Comparison of ENCODE assay signal across 8 cellular contexts in genomic region chr1:225882699-225883615, GRCh38. TPM values are rescaled to one million over a fixed set of nuclear protein-coding genes. Genes with fewer than 3 reads are reported as not detected.
DNase-seq lines count a peak whose midpoint lies in the region; ATAC-seq and TF ChIP-seq lines count a peak whose summit lies in the region.

No MANE protein-coding gene starts in this region.

- H3K4me3 ChIP-seq in BLaER1 treated with 17β-estradiol and CSF1 and Interleukin-3, amounts not matched to agents 10 nM and 100 nM, result peak overlapping the region; percentile 89 to 100 (median 98)
- peak overlapping the region; percentile 61 for H3K4me3 ChIP-seq in SU-DHL-6 (ENCODE audit: insufficient read depth, low read length, poor library complexity, severe bottlenecking)
- H3K4me3 ChIP-seq in coronary artery, result peak overlapping the region; percentile 96

- H3K4me2 ChIP-seq in BLaER1 treated with 17β-estradiol and CSF1 and Interleukin-3, amounts not matched to agents 10 nM and 100 nM, result peak overlapping the region; percentile 95 to 100 (median 99)
- H3K4me2 ChIP-seq in SU-DHL-6 (ENCODE audit: low read depth, low read length, poor library complexity, severe bottlenecking), result peak overlapping the region; percentile 77

- peak overlapping the region; percentile 81 to 97 (median 90); a peak in 21 of 22 replicates for H3K27ac ChIP-seq in BLaER1 treated with 17β-estradiol and CSF1 and Interleukin-3, amounts not matched to agents 10 nM and 100 nM
- H3K27ac ChIP-seq in SU-DHL-6 (ENCODE audit: low read depth, low read length) (no peak overlapping the region), coronary artery (peak overlapping the region; percentile 86 to 93)

- H3K36me3 ChIP-seq in BLaER1 treated with 17β-estradiol and CSF1 and Interleukin-3, amounts not matched to agents 10 nM and 100 nM, result peaks cover 0 to 5% (median 0%) of the 10 kb centered on the region in 11 experiments; a peak in 1 of 22 replicates
- H3K36me3 ChIP-seq in SU-DHL-6 (ENCODE audit: low read length), result no peaks in the 10 kb centered on the region

- peaks cover 7 to 37% (median 28%) of the 10 kb centered on the region in 11 experiments for H3K27me3 ChIP-seq in BLaER1 treated with 17β-estradiol and CSF1 and Interleukin-3, amounts not matched to agents 10 nM and 100 nM
- no peaks in the 10 kb centered on the region for H3K27me3 ChIP-seq in SU-DHL-6 (ENCODE audit: low read length)

- peaks cover 0 to 36% (median 21%) of the 10 kb centered on the region in 11 experiments; a peak in 14 of 22 replicates for H4K20me1 ChIP-seq in BLaER1 treated with 17β-estradiol and CSF1 and Interleukin-3, amounts not matched to agents 10 nM and 100 nM
- H4K20me1 ChIP-seq in SU-DHL-6 (ENCODE audit: low read depth, low read length), result no peaks in the 10 kb centered on the region

- H3K4me1 ChIP-seq in BLaER1 treated with 17β-estradiol and CSF1 and Interleukin-3, amounts not matched to agents 10 nM and 100 nM, result peaks cover 42 to 51% (median 46%) of the 10 kb centered on the region in 10 experiments

- peak overlapping the region; percentile 86 to 96 (median 91) for H3K9ac ChIP-seq in BLaER1 treated with 17β-estradiol and CSF1 and Interleukin-3, amounts not matched to agents 10 nM and 100 nM
- peak overlapping the region; percentile 61 for H3K9ac ChIP-seq in SU-DHL-6 (ENCODE audit: low read length)

- no peak for DNase-seq in coronary artery (ENCODE audit: low spot score)
- DNase-seq in left lobe of liver (ENCODE audit: low spot score), result peak; percentile 83
- DNase-seq in stimulated activated CD4-positive, alpha-beta T cell treated with anti-CD3 and anti-CD28 coated beads, Interleukin-4, amount 100 ng/mL, for 4 hours, result peak; percentile 32 to 48
- DNase-seq in NCI-H2081 treated with DMSO at 0.1 percent for 48 hours (lab: John Stamatoyannopoulos, UW), result no peak

- TF ChIP-seq CTCF in SU-DHL-6 (IDR thresholded peaks at IDR 0.05; ENCODE audit: insufficient read depth, low read length, poor library complexity, severe bottlenecking) (no peak), coronary artery (IDR thresholded peaks at IDR 0.05) (no peak)

- no peaks in the 10 kb centered on the region for H3K9me3 ChIP-seq in BLaER1 treated with 17β-estradiol and CSF1 and Interleukin-3, amounts not matched to agents 10 nM and 100 nM (replicated peaks in 1 of 11)
- H3K9me3 ChIP-seq in SU-DHL-6 (ENCODE audit: insufficient read depth, low read length), result no peaks in the 10 kb centered on the region

- H3F3A ChIP-seq in SU-DHL-6 (ENCODE audit: insufficient read depth), result no peaks in the 10 kb centered on the region

- peak overlapping the region; percentile 97 for H2AFZ ChIP-seq in SU-DHL-6 (ENCODE audit: low read depth, low read length, severe bottlenecking)

- ATAC-seq in GM19438 (IDR thresholded peaks at IDR 0.05; ENCODE audit: low read depth, unreplicated experiment) (peak; percentile 15), HG03457 (IDR thresholded peaks at IDR 0.05; ENCODE audit: unreplicated experiment) (peak; percentile 12), left lobe of liver (peak; percentile 52)

- H3K9me2 ChIP-seq in SU-DHL-6 (replicated peaks; ENCODE audit: insufficient read depth, low read length), result no peaks in the 10 kb centered on the region

- no peaks in the 10 kb centered on the region for H3K79me2 ChIP-seq in SU-DHL-6 (ENCODE audit: insufficient read depth, low read length)

RNA-seq across cellular contexts. Expression of gene TMEM63A, which starts 0.8 kb away (rescaled TPM):
- 69.1 TPM for total RNA-seq in left lobe of liver

RNA-seq across cellular contexts. Expression of gene LEFTY1, which starts 6.0 kb away (rescaled TPM):
- total RNA-seq in left lobe of liver, result 1.3 TPM

RNA-seq across cellular contexts. Expression of gene PYCR2, which starts 41.1 kb away (rescaled TPM):
- 26.9 TPM for total RNA-seq in left lobe of liver

RNA-seq across cellular contexts. Expression of gene LEFTY2, which starts 58.1 kb away (rescaled TPM):
- total RNA-seq in left lobe of liver, result not detected

Comparison
In these comparisons a context has a peak if more than half of its experiments do, and no peak if none do; other contexts are left out.
1. DNase-seq: peak in left lobe of liver (single experiment) and stimulated activated CD4-positive, alpha-beta T cell treated with anti-CD3 and anti-CD28 coated beads, Interleukin-4, amount 100 ng/mL, for 4 hours (2 of 2); none in coronary artery (single experiment) and NCI-H2081 treated with DMSO at 0.1 percent for 48 hours (single experiment).
2. Peak in every context shown above with its lines, with median percentiles within 50 percentile points of each other: H3K4me3 ChIP-seq and ATAC-seq.